Comparison of ENCODE assay signal across 11 cellular contexts in genomic region chr2:217857624-217858506, GRCh38.
A peak's percentile ranks its signal among the peaks of the same experiment; 100 is the strongest.
DNase-seq lines count a peak whose midpoint lies in the region; ATAC-seq and TF ChIP-seq lines count a peak whose summit lies in the region.
"Had no signal": no experiment of that assay in that cellular context is flagged by ENCODE, and none has a peak within 500 bp of the region (broad histone marks: within the 10 kb centered on the region; RNA-seq: fewer than 3 reads in every experiment).

No MANE protein-coding gene starts in this region.

- TF ChIP-seq CTCF in BE2C (IDR thresholded peaks at IDR 0.05; ENCODE audit: low read depth, low read length) = no peak
- no peak for TF ChIP-seq CTCF in chondrocyte (IDR thresholded peaks at IDR 0.05)
- TF ChIP-seq CTCF in lung (IDR thresholded peaks at IDR 0.05; ENCODE audit: control extremely low read depth, extremely low read depth) = no peak

- peak overlapping the region; percentile 51 for H3K4me3 Mint-ChIP-seq in chondrocyte (ENCODE audit: unreplicated experiment)
- H3K4me3 Mint-ChIP-seq in stimulated activated memory B cell treated with anti-CD40 and anti-IgM and Interleukin-4, amounts not matched to agents 10 μg/mL and 1 μg/mL and 100 μg/mL, for 72 hours = no peak overlapping the region
- H3K4me3 Mint-ChIP-seq in activated T-helper 1 cell treated with anti-CD3 and anti-CD28 coated beads, Interleukin-12 subunit alpha, Interleukin-12 subunit beta, Interleukin-2, Interleukin-4 antibody, amounts not matched to agents 30 ng/mL and 10 ng/mL and 1 ng/mL, durations not matched to agents 14 hours and 24 hours and 36 hours = no peak overlapping the region
- H3K4me3 Mint-ChIP-seq: central memory CD8-positive, alpha-beta T cell had no signal

- no peaks in the 10 kb centered on the region for H3K27me3 Mint-ChIP-seq in chondrocyte (ENCODE audit: low read depth)
- H3K27me3 Mint-ChIP-seq in stimulated activated memory B cell treated with anti-CD40 and anti-IgM and Interleukin-4, amounts not matched to agents 10 μg/mL and 1 μg/mL and 100 μg/mL, for 72 hours = no peaks in the 10 kb centered on the region
- H3K27me3 Mint-ChIP-seq in activated T-helper 1 cell treated with anti-CD3 and anti-CD28 coated beads, Interleukin-12 subunit alpha, Interleukin-12 subunit beta, Interleukin-2, Interleukin-4 antibody, amounts not matched to agents 30 ng/mL and 10 ng/mL and 1 ng/mL, durations not matched to agents 14 hours and 24 hours and 36 hours (ENCODE audit: insufficient read depth) = peaks cover 2% of the 10 kb centered on the region

- peaks cover 25% of the 10 kb centered on the region for H3K36me3 Mint-ChIP-seq in chondrocyte (ENCODE audit: low read depth)
- no peaks in the 10 kb centered on the region for H3K36me3 Mint-ChIP-seq in stimulated activated memory B cell treated with anti-CD40 and anti-IgM and Interleukin-4, amounts not matched to agents 10 μg/mL and 1 μg/mL and 100 μg/mL, for 72 hours
- H3K36me3 Mint-ChIP-seq in activated T-helper 1 cell treated with anti-CD3 and anti-CD28 coated beads, Interleukin-12 subunit alpha, Interleukin-12 subunit beta, Interleukin-2, Interleukin-4 antibody, amounts not matched to agents 30 ng/mL and 10 ng/mL and 1 ng/mL, durations not matched to agents 14 hours and 24 hours and 36 hours (ENCODE audit: low read depth) = no peaks in the 10 kb centered on the region

- ATAC-seq in lung (ENCODE audit: insufficient read depth, low FRiP score) = no peak
- ATAC-seq in stimulated activated memory B cell treated with anti-CD40 and anti-IgM and Interleukin-4, amounts not matched to agents 10 μg/mL and 1 μg/mL and 100 μg/mL, for 72 hours = no peak
- ATAC-seq in GM18502 (IDR thresholded peaks at IDR 0.05; ENCODE audit: poor library complexity, unreplicated experiment) = no peak
- ATAC-seq in GM18517 (IDR thresholded peaks at IDR 0.05; ENCODE audit: unreplicated experiment) = no peak

- H3K36me3 ChIP-seq in BE2C (peaks cover 14% of the 10 kb centered on the region), lung (ENCODE audit: control insufficient read depth in 2 of 2, insufficient read depth in 2 of 2, low read length in 2 of 2) (peaks cover 14 to 51% of the 10 kb centered on the region in 2 donors)

- H3K27me3 ChIP-seq in BE2C = no peaks in the 10 kb centered on the region
- no peaks in the 10 kb centered on the region for H3K27me3 ChIP-seq in lung (ENCODE audit: control insufficient read depth, insufficient read depth)
- H3K27me3 ChIP-seq: pancreas had no signal

- H3K4me1 ChIP-seq in BE2C (peaks cover 28% of the 10 kb centered on the region), lung (ENCODE audit: control insufficient read depth in 2 of 2, insufficient read depth in 2 of 2, low read length in 2 of 2) (peaks cover 13 to 40% of the 10 kb centered on the region in 2 donors)
- H3K4me1 ChIP-seq: pancreas had no signal

- no peaks in the 10 kb centered on the region for H3K9me3 ChIP-seq in BE2C
- H3K9me3 ChIP-seq in lung (ENCODE audit: control insufficient read depth in 2 of 2, insufficient read depth in 1 of 2, low read length in 1 of 2) = no peaks in the 10 kb centered on the region
- H3K9me3 ChIP-seq: pancreas had no signal

- no peak for DNase-seq in BE2C
- DNase-seq in chondrocyte (ENCODE audit: low spot score) = peak; percentile 71
- no peak for DNase-seq in lung (ENCODE audit: low spot score)
- DNase-seq in skeletal muscle cell (ENCODE audit: low read depth) = no peak
- DNase-seq in activated T-helper 1 cell treated with anti-CD3 and anti-CD28 coated beads, Interleukin-12 subunit alpha, Interleukin-12 subunit beta, Interleukin-2, Interleukin-4 antibody, amounts not matched to agents 30 ng/mL and 10 ng/mL and 1 ng/mL, durations not matched to agents 14 hours and 24 hours and 36 hours (ENCODE audit: low spot score) = no peak

- H3K27ac ChIP-seq in lung (ENCODE audit: low read depth in 1 of 2, low read length in 1 of 2) = peak overlapping the region; percentile 17 to 92
- H3K27ac ChIP-seq: KMS-11, pancreas had no signal

- peak overlapping the region; percentile 97 for H3K27ac Mint-ChIP-seq in chondrocyte (ENCODE audit: unreplicated experiment)
- no peak overlapping the region for H3K27ac Mint-ChIP-seq in stimulated activated memory B cell treated with anti-CD40 and anti-IgM and Interleukin-4, amounts not matched to agents 10 μg/mL and 1 μg/mL and 100 μg/mL, for 72 hours
- H3K27ac Mint-ChIP-seq in activated T-helper 1 cell treated with anti-CD3 and anti-CD28 coated beads, Interleukin-12 subunit alpha, Interleukin-12 subunit beta, Interleukin-2, Interleukin-4 antibody, amounts not matched to agents 30 ng/mL and 10 ng/mL and 1 ng/mL, durations not matched to agents 14 hours and 24 hours and 36 hours = no peak overlapping the region

- intact Hi-C loops in activated T-helper 1 cell treated with anti-CD3 and anti-CD28 coated beads, Interleukin-12 subunit alpha, Interleukin-12 subunit beta, Interleukin-2, Interleukin-4 antibody, amounts not matched to agents 30 ng/mL and 10 ng/mL and 1 ng/mL, durations not matched to agents 14 hours and 24 hours and 36 hours (cut with micrococcal nuclease) = no loop called here

- 74 to 92% methylated on average over 20 of the region's 20 CpGs for WGBS in lung, 2 donors

- no peaks in the 10 kb centered on the region for H3K9me3 Mint-ChIP-seq in chondrocyte (ENCODE audit: low read depth)
- H3K9me3 Mint-ChIP-seq in stimulated activated memory B cell treated with anti-CD40 and anti-IgM and Interleukin-4, amounts not matched to agents 10 μg/mL and 1 μg/mL and 100 μg/mL, for 72 hours = no peaks in the 10 kb centered on the region
- no peaks in the 10 kb centered on the region for H3K9me3 Mint-ChIP-seq in activated T-helper 1 cell treated with anti-CD3 and anti-CD28 coated beads, Interleukin-12 subunit alpha, Interleukin-12 subunit beta, Interleukin-2, Interleukin-4 antibody, amounts not matched to agents 30 ng/mL and 10 ng/mL and 1 ng/mL, durations not matched to agents 14 hours and 24 hours and 36 hours
- H3K9me3 Mint-ChIP-seq: central memory CD8-positive, alpha-beta T cell had no signal

- H3K4me3 ChIP-seq in BE2C (ENCODE audit: low read depth, low read length) (peak overlapping the region; percentile 8; the same call in 1 of the 2 replicates), lung (no peak overlapping the region), skeletal muscle cell (ENCODE audit: low read depth, low read length) (peak overlapping the region; percentile 45)
- H3K4me3 ChIP-seq: pancreas had no signal

- peaks cover 81% of the 10 kb centered on the region for H3K4me1 Mint-ChIP-seq in chondrocyte (ENCODE audit: low read depth)
- peaks cover 4% of the 10 kb centered on the region for H3K4me1 Mint-ChIP-seq in stimulated activated memory B cell treated with anti-CD40 and anti-IgM and Interleukin-4, amounts not matched to agents 10 μg/mL and 1 μg/mL and 100 μg/mL, for 72 hours
- no peaks in the 10 kb centered on the region for H3K4me1 Mint-ChIP-seq in activated T-helper 1 cell treated with anti-CD3 and anti-CD28 coated beads, Interleukin-12 subunit alpha, Interleukin-12 subunit beta, Interleukin-2, Interleukin-4 antibody, amounts not matched to agents 30 ng/mL and 10 ng/mL and 1 ng/mL, durations not matched to agents 14 hours and 24 hours and 36 hours (ENCODE audit: low read depth)
- H3K4me1 Mint-ChIP-seq: central memory CD8-positive, alpha-beta T cell had no signal
